ENCODE assay signal across 1 cellular context in genomic region chr7:106966121-106966520, GRCh38.
TF ChIP-seq lines count a peak whose summit lies in the region.

No MANE protein-coding gene starts in this region.

TF ChIP-seq in GM23338, 12 proteins besides CTCF, POLR2A, EP300 and RAD21 (continued from another document):
- TF ChIP-seq ZNF462 (CRISPR knock-in tag; IDR thresholded peaks at IDR 0.05) (no peak), POLR2AphosphoS5 (IDR thresholded peaks at IDR 0.05; ENCODE audit: low read depth) (no peak), JUNB (IDR thresholded peaks at IDR 0.05; ENCODE audit: unreplicated experiment) (no peak), NANOG (IDR thresholded peaks at IDR 0.05; ENCODE audit: borderline replicate concordance) (no peak), ETS1 (IDR thresholded peaks at IDR 0.05) (no peak)
